In the genomic region with DNA sequence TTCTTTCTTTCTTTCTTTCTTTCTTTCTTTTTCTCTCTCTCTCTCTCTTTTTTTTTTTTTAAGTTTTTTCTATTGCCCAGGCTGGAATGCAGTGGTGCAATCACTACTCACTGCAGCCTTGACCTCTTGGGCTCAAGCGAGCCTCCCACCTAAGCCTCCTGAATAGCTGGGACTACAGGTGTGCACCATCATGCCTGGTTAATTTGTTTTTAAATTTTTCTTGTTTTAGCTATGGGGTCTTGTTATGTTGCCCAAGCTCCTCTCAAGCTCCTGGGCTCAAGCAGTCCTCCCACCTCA, we compare ENCODE assay signal across 6 cellular contexts.
"Had no signal": no experiment of that assay in that cellular context is flagged by ENCODE, and none has a peak within 500 bp of the region (broad histone marks: within the 10 kb centered on the region; RNA-seq: fewer than 3 reads in every experiment).

No MANE protein-coding gene starts in this region.

- H3K27ac ChIP-seq: HL-60 had no signal

- H3K36me3 Mint-ChIP-seq: IgD-negative memory B cell had no signal

- H3K4me1 Mint-ChIP-seq: IgD-negative memory B cell had no signal

- H3K27ac Mint-ChIP-seq: IgD-negative memory B cell had no signal

- H3K4me3 Mint-ChIP-seq: IgD-negative memory B cell had no signal

- DNase-seq: IMR-90, KBM-7, KG1 had no signal

- FAIRE-seq: HTR-8/SVneo had no signal
